Comparison of ENCODE assay signal across 11 cellular contexts in genomic region chr21:44243980-44244379, GRCh38. TPM values are rescaled to one million over a fixed set of nuclear protein-coding genes. Genes with fewer than 3 reads are reported as not detected.
DNase-seq lines count a peak whose midpoint lies in the region; ATAC-seq and TF ChIP-seq lines count a peak whose summit lies in the region.
"Not testable (repeated sequence)": the region's sequence is repeated elsewhere in the genome, so short reads cannot be mapped to it uniquely, and the experiment has no call there.
"Had no signal": no experiment of that assay in that cellular context is flagged by ENCODE, and none has a peak within 500 bp of the region (broad histone marks: within the 10 kb centered on the region; RNA-seq: fewer than 3 reads in every experiment).

No MANE protein-coding gene starts in this region.

- H3K9me3 ChIP-seq in CD4-positive, CD25-positive, alpha-beta regulatory T cell (ENCODE audit: control insufficient read depth in 2 of 2, low read length in 2 of 2); right lobe of liver: not testable (repeated sequence)

- WGBS in right lobe of liver (ENCODE audit: insufficient coverage, low coverage, low lambda C conversion rate, missing lambda C conversion rate), result no CpG with 5 or more reads among the region's 15 CpGs

- not testable (repeated sequence) for H3K4me3 Mint-ChIP-seq in CD4-positive, CD25-positive, alpha-beta regulatory T cell; activated CD8-positive, alpha-beta memory T cell treated with anti-CD3 and anti-CD28 coated beads, Interleukin-2, amount 10 ng/mL, durations not matched to agents 7 days and 5 days

- H3K27me3 Mint-ChIP-seq in CD4-positive, CD25-positive, alpha-beta regulatory T cell; activated CD8-positive, alpha-beta memory T cell treated with anti-CD3 and anti-CD28 coated beads, Interleukin-2, amount 10 ng/mL, durations not matched to agents 7 days and 5 days: not testable (repeated sequence)

- H3K4me1 Mint-ChIP-seq in CD4-positive, CD25-positive, alpha-beta regulatory T cell; activated CD8-positive, alpha-beta memory T cell treated with anti-CD3 and anti-CD28 coated beads, Interleukin-2, amount 10 ng/mL, durations not matched to agents 7 days and 5 days: not testable (repeated sequence)

- ATAC-seq in CD4-positive, CD25-positive, alpha-beta regulatory T cell (ENCODE audit: low read depth in 2 of 2), result peak; percentile 83 to 85
- peak; percentile 60 for ATAC-seq in GM18870 (IDR thresholded peaks at IDR 0.05; ENCODE audit: unreplicated experiment)
- ATAC-seq in GM19468 (IDR thresholded peaks at IDR 0.05; ENCODE audit: extremely low read depth, unreplicated experiment), result peak; percentile 37
- ATAC-seq in HG02610 (IDR thresholded peaks at IDR 0.05; ENCODE audit: unreplicated experiment), result peak; percentile 50
- peak; percentile 65 for ATAC-seq in HG03060 (IDR thresholded peaks at IDR 0.05; ENCODE audit: low read depth, unreplicated experiment)
- ATAC-seq in HG03460 (IDR thresholded peaks at IDR 0.05; ENCODE audit: unreplicated experiment), result peak; percentile 46
- peak; percentile 76 for ATAC-seq in activated CD8-positive, alpha-beta memory T cell treated with anti-CD3 and anti-CD28 coated beads, Interleukin-2, amount 10 ng/mL, durations not matched to agents 7 days and 5 days
- peak in 3 of 4 donors; percentile 4 to 68 (median 30) for ATAC-seq in right lobe of liver

- not testable (repeated sequence) for H3K27ac Mint-ChIP-seq in CD4-positive, CD25-positive, alpha-beta regulatory T cell; activated CD8-positive, alpha-beta memory T cell treated with anti-CD3 and anti-CD28 coated beads, Interleukin-2, amount 10 ng/mL, durations not matched to agents 7 days and 5 days

- TF ChIP-seq CTCF in right lobe of liver (IDR thresholded peaks at IDR 0.05), result not testable (repeated sequence)

- not testable (repeated sequence) for H3K36me3 Mint-ChIP-seq in CD4-positive, CD25-positive, alpha-beta regulatory T cell; activated CD8-positive, alpha-beta memory T cell treated with anti-CD3 and anti-CD28 coated beads, Interleukin-2, amount 10 ng/mL, durations not matched to agents 7 days and 5 days

- H3K4me3 ChIP-seq in CD4-positive, CD25-positive, alpha-beta regulatory T cell (ENCODE audit: low read depth, low read length); right lobe of liver: not testable (repeated sequence)

- not testable (repeated sequence) for H3K9me3 Mint-ChIP-seq in CD4-positive, CD25-positive, alpha-beta regulatory T cell; activated CD8-positive, alpha-beta memory T cell treated with anti-CD3 and anti-CD28 coated beads, Interleukin-2, amount 10 ng/mL, durations not matched to agents 7 days and 5 days (ENCODE audit: low read depth)

- CTCF ChIA-PET in activated CD8-positive, alpha-beta memory T cell treated with anti-CD3 and anti-CD28 coated beads, Interleukin-2, amount 10 ng/mL, durations not matched to agents 7 days and 5 days (lab: Charles Lee), result not testable (repeated sequence)

- H3K4me1 ChIP-seq in CD4-positive, CD25-positive, alpha-beta regulatory T cell (ENCODE audit: control insufficient read depth, insufficient read depth, low read length, poor library complexity, severe bottlenecking); right lobe of liver: not testable (repeated sequence)

- not testable (repeated sequence) for H3K36me3 ChIP-seq in CD4-positive, CD25-positive, alpha-beta regulatory T cell (ENCODE audit: control insufficient read depth, insufficient read depth, low read length); right lobe of liver

- H3K27me3 ChIP-seq in CD4-positive, CD25-positive, alpha-beta regulatory T cell (ENCODE audit: control insufficient read depth, insufficient read depth, low read length); right lobe of liver: not testable (repeated sequence)

- not testable (repeated sequence) for TF ChIP-seq POLR2A in right lobe of liver (IDR thresholded peaks at IDR 0.05)

- H3K27ac ChIP-seq in CD4-positive, CD25-positive, alpha-beta regulatory T cell (ENCODE audit: insufficient read depth, low read length, poor library complexity, severe bottlenecking); right lobe of liver: not testable (repeated sequence)

- not testable (repeated sequence) for DNase-seq in CD4-positive, CD25-positive, alpha-beta regulatory T cell; activated CD8-positive, alpha-beta memory T cell treated with anti-CD3 and anti-CD28 coated beads, Interleukin-2, amount 10 ng/mL, durations not matched to agents 7 days and 5 days; right lobe of liver

- intact Hi-C loops in right lobe of liver (cut with DNase I), result not testable (repeated sequence)

RNA-seq across cellular contexts. Expression of gene ICOSLG, which starts 3.2 kb away (rescaled TPM):
- 22.6 TPM for total RNA-seq in CD4-positive, CD25-positive, alpha-beta regulatory T cell
- 1 to 10 TPM in 2 of 4 donors, under 1 TPM in 2; 0.49 to 2.0 (median 1.3) TPM for polyA plus RNA-seq in CD4-positive, CD25-positive, alpha-beta regulatory T cell
- total RNA-seq in activated CD8-positive, alpha-beta memory T cell treated with anti-CD3 and anti-CD28 coated beads, Interleukin-2, amount 10 ng/mL, durations not matched to agents 7 days and 5 days, result 1 to 10 TPM; 1.1 to 1.7 TPM
- total RNA-seq in right lobe of liver, result 1 to 10 TPM; 1.1 to 2.7 (median 1.7) TPM

RNA-seq across cellular contexts. Expression of gene DNMT3L, which starts 17.7 kb away (rescaled TPM):
- not detected for total RNA-seq in CD4-positive, CD25-positive, alpha-beta regulatory T cell
- polyA plus RNA-seq in CD4-positive, CD25-positive, alpha-beta regulatory T cell, result not detected
- not detected for total RNA-seq in activated CD8-positive, alpha-beta memory T cell treated with anti-CD3 and anti-CD28 coated beads, Interleukin-2, amount 10 ng/mL, durations not matched to agents 7 days and 5 days
- total RNA-seq in right lobe of liver, result 1 to 10 TPM in 2 of 6 experiments, under 1 TPM in 1, not detected in 3; 0.29 to 2.3 (median 1.4) TPM
- total RNA-seq: astrocyte, SJSA1, urinary bladder had no signal
- polyA plus RNA-seq: urinary bladder had no signal

RNA-seq across cellular contexts. Expression of gene AIRE, which starts 41.7 kb away (rescaled TPM):
- 0.39 TPM for total RNA-seq in CD4-positive, CD25-positive, alpha-beta regulatory T cell
- polyA plus RNA-seq in CD4-positive, CD25-positive, alpha-beta regulatory T cell, result 1 to 10 TPM in 1 of 4 donors, under 1 TPM in 3; 0.07 to 2.0 (median 0.33) TPM
- under 1 TPM; 0.06 to 0.33 TPM for total RNA-seq in activated CD8-positive, alpha-beta memory T cell treated with anti-CD3 and anti-CD28 coated beads, Interleukin-2, amount 10 ng/mL, durations not matched to agents 7 days and 5 days
- not detected for total RNA-seq in right lobe of liver
- total RNA-seq: SJSA1 had no signal

RNA-seq across cellular contexts. Expression of gene PFKL, which starts 55.9 kb away (rescaled TPM):
- 204 TPM for total RNA-seq in CD4-positive, CD25-positive, alpha-beta regulatory T cell
- polyA plus RNA-seq in CD4-positive, CD25-positive, alpha-beta regulatory T cell, result 100 to 1,000 TPM; 125 to 185 (median 157) TPM
- 100 to 1,000 TPM; 162 to 200 TPM for total RNA-seq in activated CD8-positive, alpha-beta memory T cell treated with anti-CD3 and anti-CD28 coated beads, Interleukin-2, amount 10 ng/mL, durations not matched to agents 7 days and 5 days
- total RNA-seq in right lobe of liver, result 10 to 100 TPM; 68.3 to 97.6 (median 73.7) TPM

Comparison
In these comparisons a context has a peak if more than half of its experiments do, and no peak if none do; other contexts are left out.
1. ATAC-seq: peak in every context shown above with its lines; median percentile 84 in CD4-positive, CD25-positive, alpha-beta regulatory T cell; 76 in activated CD8-positive, alpha-beta memory T cell treated with anti-CD3 and anti-CD28 coated beads, Interleukin-2, amount 10 ng/mL, durations not matched to agents 7 days and 5 days; 65 in HG03060; 60 in GM18870; 50 in HG02610; 46 in HG03460; 37 in GM19468; 30 in right lobe of liver.